In genomic region chr22:32542332-32543019, GRCh38 we compare ENCODE assay signal across 23 cellular contexts.
DNase-seq lines count a peak whose midpoint lies in the region; ATAC-seq, FAIRE-seq and TF ChIP-seq lines count a peak whose summit lies in the region.
"Had no signal": no experiment of that assay in that cellular context is flagged by ENCODE, and none has a peak within 500 bp of the region (broad histone marks: within the 10 kb centered on the region; RNA-seq: fewer than 3 reads in every experiment).

No MANE protein-coding gene starts in this region.

- ATAC-seq in body of pancreas: peak; percentile 32
- peak; percentile 70 to 90 (median 82) for ATAC-seq in heart right ventricle
- no peak for ATAC-seq in HG03442 (IDR thresholded peaks at IDR 0.05; ENCODE audit: unreplicated experiment)
- no peak for ATAC-seq in HG02610 (IDR thresholded peaks at IDR 0.05; ENCODE audit: unreplicated experiment)

- TF ChIP-seq POLR2A in body of pancreas (IDR thresholded peaks at IDR 0.05): no peak
- TF ChIP-seq POLR2A in H54 (IDR thresholded peaks at IDR 0.05; ENCODE audit: low read depth, low read length): no peak

- no peak overlapping the region for H4K91ac ChIP-seq in trophoblast cell (ENCODE audit: low read depth, low read length)

- peaks cover 21% of the 10 kb centered on the region for H3K4me1 Mint-ChIP-seq in type B pancreatic cell (ENCODE audit: unreplicated experiment)
- H3K4me1 Mint-ChIP-seq: activated CD4-positive, alpha-beta T cell treated with anti-CD3 and anti-CD28 coated beads, Interleukin-2, amount 10 ng/mL, durations not matched to agents 7 days and 5 days had no signal

- H3K36me3 ChIP-seq in body of pancreas (replicated peaks in 1 of 2; ENCODE audit: insufficient read depth in 1 of 2, low read depth in 2 of 2) (no peaks in the 10 kb centered on the region), heart right ventricle (no peaks in the 10 kb centered on the region), trophoblast cell (ENCODE audit: control insufficient read depth in 1 of 2, insufficient read depth in 2 of 2, low read length in 2 of 2) (peaks cover 0 to 2% of the 10 kb centered on the region in 2 experiments)
- H3K36me3 ChIP-seq: thyroid gland had no signal

- H3K27me3 Mint-ChIP-seq in type B pancreatic cell: peaks cover 15% of the 10 kb centered on the region

- TF ChIP-seq CTCF in body of pancreas (IDR thresholded peaks at IDR 0.05) (no peak), heart right ventricle (IDR thresholded peaks at IDR 0.05) (no peak), type B pancreatic cell (conservative IDR thresholded peaks at IDR 0.05) (no peak)

- no peak overlapping the region for H3K4me2 ChIP-seq in trophoblast cell (ENCODE audit: low read length)

- no peak overlapping the region for H3K9ac ChIP-seq in trophoblast cell (ENCODE audit: low read length)

- H3K79me2 ChIP-seq in trophoblast cell (ENCODE audit: control insufficient read depth, insufficient read depth, low read length, poor library complexity): no peaks in the 10 kb centered on the region

- H4K8ac ChIP-seq in trophoblast cell (ENCODE audit: low read depth, low read length): no peak overlapping the region

- H3K9me3 ChIP-seq in body of pancreas (no peaks in the 10 kb centered on the region), heart right ventricle (peaks cover 0 to 3% (median 0%) of the 10 kb centered on the region in 11 donors), trophoblast cell (ENCODE audit: insufficient read depth, low read depth, low read length) (peaks cover 2% of the 10 kb centered on the region)
- H3K9me3 ChIP-seq: thyroid gland had no signal

- peak overlapping the region; percentile 19 for H2BK12ac ChIP-seq in trophoblast cell (ENCODE audit: low read length)

- H3K14ac ChIP-seq in trophoblast cell (ENCODE audit: low read length): no peak overlapping the region

- no peak overlapping the region for H2BK5ac ChIP-seq in trophoblast cell (ENCODE audit: low read depth, low read length, poor library complexity)

- H3K4me1 ChIP-seq in body of pancreas (no peaks in the 10 kb centered on the region), heart right ventricle (peaks cover 24 to 59% (median 46%) of the 10 kb centered on the region in 9 donors), trophoblast cell (ENCODE audit: control insufficient read depth in 1 of 2, insufficient read depth in 2 of 2, low read length in 2 of 2) (peaks cover 11 to 16% of the 10 kb centered on the region in 2 experiments)

- H3K18ac ChIP-seq in trophoblast cell (ENCODE audit: low read length): no peak overlapping the region

- H3K36me3 Mint-ChIP-seq in type B pancreatic cell: no peaks in the 10 kb centered on the region
- H3K36me3 Mint-ChIP-seq: mesothelial cell of epicardium had no signal

- no peak overlapping the region for H3K4me3 Mint-ChIP-seq in type B pancreatic cell
- H3K4me3 Mint-ChIP-seq: activated CD4-positive, alpha-beta T cell treated with anti-CD3 and anti-CD28 coated beads, Interleukin-2, amount 10 ng/mL, durations not matched to agents 7 days and 5 days; activated naive CD4-positive, alpha-beta T cell treated with anti-CD3 and anti-CD28 coated beads for 36 hours; CD4-positive, alpha-beta T cell; mesothelial cell of epicardium had no signal

- H3K27me3 ChIP-seq in body of pancreas (no peaks in the 10 kb centered on the region), heart right ventricle (no peaks in the 10 kb centered on the region), trophoblast cell (ENCODE audit: insufficient read depth, low read length) (no peaks in the 10 kb centered on the region)
- H3K27me3 ChIP-seq: thyroid gland had no signal

- DNase-seq in body of pancreas (peak in 3 of 4 donors; percentile 32 to 54 (median 38)), heart right ventricle (peak; percentile 63 to 77), trophoblast cell (no peak), type B pancreatic cell (ENCODE audit: extremely low spot score, unreplicated experiment) (no peak), RKO (ENCODE audit: low spot score) (no peak), H54 (ENCODE audit: insufficient read length, low spot score) (no peak)
- DNase-seq: activated CD4-positive, alpha-beta T cell treated with anti-CD3 and anti-CD28 coated beads, Interleukin-2, amount 10 ng/mL, durations not matched to agents 7 days and 5 days; activated naive CD4-positive, alpha-beta T cell treated with anti-CD3 and anti-CD28 coated beads for 36 hours; activated T-cell treated with anti-CD3 and anti-CD28 coated beads for 4 hours; CD4-positive, alpha-beta T cell; dermis blood vessel endothelial cell; DMS79 treated with DMSO at 0.1 percent for 48 hours; HCEC 1CT; head of caudate nucleus; islet precursor cell; NCI-H1436; RPMI8226; thyroid gland had no signal

- no peaks in the 10 kb centered on the region for H3K9me3 Mint-ChIP-seq in type B pancreatic cell
- H3K9me3 Mint-ChIP-seq: activated CD4-positive, alpha-beta T cell treated with anti-CD3 and anti-CD28 coated beads, Interleukin-2, amount 10 ng/mL, durations not matched to agents 7 days and 5 days; activated naive CD4-positive, alpha-beta T cell treated with anti-CD3 and anti-CD28 coated beads for 36 hours; CD4-positive, alpha-beta T cell had no signal

- FAIRE-seq in H54 (lab: Jason Lieb, UNC): no peak
- FAIRE-seq: HTR-8/SVneo had no signal

- 53 to 65% methylated on average over 11 of the region's 11 CpGs for WGBS in body of pancreas, 2 donors
- 39 to 43% methylated on average over 11 of the region's 11 CpGs for WGBS in heart right ventricle, 2 donors
- no CpG with 5 or more reads among the region's 11 CpGs for WGBS in trophoblast cell (ENCODE audit: extremely low coverage, insufficient coverage, insufficient read length)

- intact Hi-C loops in body of pancreas (cut with DNase I) (no loop called here), heart right ventricle (cut with DNase I) (loop anchor here in 1 of 10 donors (5.0 kb wide), 1 partner anchor 45 kb away; no protein-coding TSS in a partner anchor)

- H3K4me3 ChIP-seq in body of pancreas (no peak overlapping the region), heart right ventricle (no peak overlapping the region), trophoblast cell (ENCODE audit: low read depth, low read length) (no peak overlapping the region)
- H3K4me3 ChIP-seq: skin epidermis, thyroid gland had no signal

- peaks cover 6% of the 10 kb centered on the region for H3K79me1 ChIP-seq in trophoblast cell (ENCODE audit: low read length)

- H4K12ac ChIP-seq in trophoblast cell (ENCODE audit: low read depth, low read length): no peak overlapping the region

- H2BK120ac ChIP-seq in trophoblast cell (ENCODE audit: insufficient read depth, low read length, poor library complexity): no peak overlapping the region

- no peak overlapping the region for H2AFZ ChIP-seq in trophoblast cell (ENCODE audit: insufficient read depth, low read length, poor library complexity)

- no peak overlapping the region for H2AK5ac ChIP-seq in trophoblast cell (ENCODE audit: low read length)

- H3K27ac Mint-ChIP-seq in type B pancreatic cell: peak overlapping the region; percentile 2
- H3K27ac Mint-ChIP-seq: activated CD4-positive, alpha-beta T cell treated with anti-CD3 and anti-CD28 coated beads, Interleukin-2, amount 10 ng/mL, durations not matched to agents 7 days and 5 days; activated naive CD4-positive, alpha-beta T cell treated with anti-CD3 and anti-CD28 coated beads for 36 hours; CD4-positive, alpha-beta T cell; mesothelial cell of epicardium had no signal

- H3K23ac ChIP-seq in trophoblast cell (ENCODE audit: low read length): no peak overlapping the region

- no peak overlapping the region for H3K4ac ChIP-seq in trophoblast cell (ENCODE audit: low read depth, low read length)

- H3K27ac ChIP-seq in body of pancreas (peak overlapping the region in 1 of 4 donors; percentile 16), heart right ventricle (peak overlapping the region; percentile 40 to 89 (median 79)), trophoblast cell (ENCODE audit: low read depth, low read length) (no peak overlapping the region)
- H3K27ac ChIP-seq: skin epidermis had no signal

Comparison
In these comparisons a context has a peak if more than half of its experiments do, and no peak if none do; other contexts are left out.
1. ATAC-seq: peak in body of pancreas (single experiment) and heart right ventricle (8 of 8); none in HG03442 (single experiment) and HG02610 (single experiment).
2. DNase-seq: peak in body of pancreas (3 of 4) and heart right ventricle (2 of 2); none in trophoblast cell (0 of 2), type B pancreatic cell (single experiment), RKO (single experiment) and H54 (single experiment).